In the genomic region with DNA sequence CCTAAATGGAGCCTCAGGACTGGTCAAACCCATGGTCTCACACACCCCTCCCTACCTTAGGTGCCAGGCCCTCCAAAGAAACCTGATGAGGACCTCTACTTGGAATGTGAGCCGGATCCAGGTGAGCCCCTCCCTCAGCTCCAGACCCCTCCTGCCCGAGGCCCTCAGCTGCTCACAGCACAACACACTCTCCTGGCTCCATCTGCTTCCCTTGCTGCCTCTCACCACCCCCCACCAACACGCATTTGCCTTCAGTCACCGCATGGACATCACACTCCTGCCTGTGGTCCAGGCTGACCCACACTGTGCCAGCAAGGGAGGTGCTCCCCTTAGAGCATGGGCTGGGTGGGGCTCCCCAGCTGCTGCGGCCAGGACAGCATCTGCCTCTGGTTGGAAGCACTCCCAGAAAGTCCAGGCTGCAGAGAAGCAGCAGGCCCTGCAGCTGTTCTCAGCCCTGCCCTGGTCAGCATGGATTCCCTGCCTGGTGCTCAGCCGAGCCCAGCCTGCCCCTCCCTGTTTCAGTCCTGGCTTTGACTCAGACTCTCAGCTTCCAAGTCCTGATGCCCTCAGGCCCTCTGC, we compare ENCODE assay signal across 8 cellular contexts. TPM values are rescaled to one million over a fixed set of nuclear protein-coding genes. Genes with fewer than 3 reads are reported as not detected.
DNase-seq lines count a peak whose midpoint lies in the region; FAIRE-seq and TF ChIP-seq lines count a peak whose summit lies in the region.

No MANE protein-coding gene starts in this region.

- H3K4me2 ChIP-seq in SK-N-SH, result no peak overlapping the region; the same call in 1 of the 2 replicates

- H3K9me3 ChIP-seq in SK-N-SH, result no peaks in the 10 kb centered on the region
- H3K9me3 ChIP-seq in effector memory CD4-positive, alpha-beta T cell (ENCODE audit: control insufficient read depth, low read length), result no peaks in the 10 kb centered on the region

- FAIRE-seq in GM12892 (lab: Jason Lieb, UNC), result no peak

- peak; percentile 95 for DNase-seq in GM04504 (ENCODE audit: low read depth)
- DNase-seq in SK-N-SH, result peak; percentile 91
- DNase-seq in glutamatergic neuron, result peak; percentile 82
- DNase-seq in progenitor cell of endocrine pancreas (ENCODE audit: low spot score, unreplicated experiment), result no peak
- DNase-seq in effector memory CD4-positive, alpha-beta T cell, result no peak
- no peak for DNase-seq in GM20000 (ENCODE audit: low spot score)
- DNase-seq in GM12892 (ENCODE audit: insufficient read length), result no peak
- no peak for DNase-seq in T-helper 2 cell treated with Interferon-gamma antibody and Interleukin-4, amounts not matched to agents 5 μg/mL and 100 μg/mL, for 36 hours (ENCODE audit: low spot score)

- H3K9me3 Mint-ChIP-seq in glutamatergic neuron (ENCODE audit: unreplicated experiment), result peaks cover 12% of the 10 kb centered on the region
- no peaks in the 10 kb centered on the region for H3K9me3 Mint-ChIP-seq in progenitor cell of endocrine pancreas (ENCODE audit: low read depth)
- no peaks in the 10 kb centered on the region for H3K9me3 Mint-ChIP-seq in T-helper 2 cell treated with Interferon-gamma antibody and Interleukin-4, amounts not matched to agents 5 μg/mL and 100 μg/mL, for 36 hours

- no peak overlapping the region for H3K9ac ChIP-seq in SK-N-SH

- peaks cover 6% of the 10 kb centered on the region for H3F3A ChIP-seq in SK-N-SH (replicated peaks; ENCODE audit: insufficient read depth)

- no peaks in the 10 kb centered on the region for H3K36me3 Mint-ChIP-seq in glutamatergic neuron (ENCODE audit: unreplicated experiment)
- no peaks in the 10 kb centered on the region for H3K36me3 Mint-ChIP-seq in progenitor cell of endocrine pancreas (ENCODE audit: insufficient read depth)
- H3K36me3 Mint-ChIP-seq in T-helper 2 cell treated with Interferon-gamma antibody and Interleukin-4, amounts not matched to agents 5 μg/mL and 100 μg/mL, for 36 hours (ENCODE audit: low read depth), result no peaks in the 10 kb centered on the region

- H3K4me3 Mint-ChIP-seq in glutamatergic neuron (ENCODE audit: unreplicated experiment), result peak overlapping the region; percentile 68
- H3K4me3 Mint-ChIP-seq in progenitor cell of endocrine pancreas (ENCODE audit: low read depth), result no peak overlapping the region
- H3K4me3 Mint-ChIP-seq in T-helper 2 cell treated with Interferon-gamma antibody and Interleukin-4, amounts not matched to agents 5 μg/mL and 100 μg/mL, for 36 hours, result no peak overlapping the region

- H3K9me2 ChIP-seq in SK-N-SH, result no peaks in the 10 kb centered on the region

- CTCF ChIA-PET in SK-N-SH (lab: Yijun Ruan, JAX), result interaction anchor here (0.8 to 6.9 kb wide), 10 partner anchors 12 to 507 kb away, joined by 3 to 61 read pairs (median 6); a partner anchor contains a TSS

- TF ChIP-seq RAD21 in SK-N-SH (IDR thresholded peaks at IDR 0.05; ENCODE audit: low read length), result peak; percentile 25

- peaks cover 28% of the 10 kb centered on the region for H3K4me1 Mint-ChIP-seq in glutamatergic neuron (ENCODE audit: low read depth, unreplicated experiment)
- peaks cover 9% of the 10 kb centered on the region for H3K4me1 Mint-ChIP-seq in progenitor cell of endocrine pancreas (ENCODE audit: low read depth)
- H3K4me1 Mint-ChIP-seq in T-helper 2 cell treated with Interferon-gamma antibody and Interleukin-4, amounts not matched to agents 5 μg/mL and 100 μg/mL, for 36 hours (ENCODE audit: low read depth), result peaks cover 17% of the 10 kb centered on the region

- H3K4me1 ChIP-seq in SK-N-SH (ENCODE audit: control insufficient read depth in 1 of 2, insufficient read depth in 2 of 2, low read depth in 1 of 2, low read length in 1 of 2), result peaks cover 14 to 79% of the 10 kb centered on the region in 2 experiments; a peak in 3 of 4 replicates
- peaks cover 14% of the 10 kb centered on the region for H3K4me1 ChIP-seq in effector memory CD4-positive, alpha-beta T cell (ENCODE audit: control insufficient read depth, insufficient read depth, low read length, poor library complexity, severe bottlenecking)

- POLR2A ChIA-PET in SK-N-SH (lab: Yijun Ruan, JAX), result interaction anchor here (0.6 to 3.9 kb wide), 15 partner anchors 12 to 537 kb away, joined by 3 to 85 read pairs (median 4); a partner anchor contains a TSS

- TF ChIP-seq CTCF in SK-N-SH (IDR thresholded peaks at IDR 0.05) (no peak), glutamatergic neuron (IDR thresholded peaks at IDR 0.05; ENCODE audit: partially characterized antibody, unreplicated experiment) (no peak), progenitor cell of endocrine pancreas (IDR thresholded peaks at IDR 0.05; ENCODE audit: unreplicated experiment) (no peak), GM20000 (IDR thresholded peaks at IDR 0.05; ENCODE audit: extremely low read depth, missing control alignments) (no peak)

- H3K27ac Mint-ChIP-seq in glutamatergic neuron (ENCODE audit: unreplicated experiment), result peak overlapping the region; percentile 97
- H3K27ac Mint-ChIP-seq in progenitor cell of endocrine pancreas, result peak overlapping the region; percentile 37
- H3K27ac Mint-ChIP-seq in T-helper 2 cell treated with Interferon-gamma antibody and Interleukin-4, amounts not matched to agents 5 μg/mL and 100 μg/mL, for 36 hours, result no peak overlapping the region

- no peak for TF ChIP-seq POLR2A in GM12892 (IDR thresholded peaks at IDR 0.05; ENCODE audit: low read depth, low read length)

- no peaks in the 10 kb centered on the region for H3K79me2 ChIP-seq in SK-N-SH (ENCODE audit: insufficient read depth)

- H3K36me3 ChIP-seq in SK-N-SH (replicated peaks in 1 of 2; ENCODE audit: control insufficient read depth in 1 of 2, insufficient read depth in 2 of 2, low read length in 1 of 2), result no peaks in the 10 kb centered on the region
- no peaks in the 10 kb centered on the region for H3K36me3 ChIP-seq in effector memory CD4-positive, alpha-beta T cell (ENCODE audit: control insufficient read depth, insufficient read depth, low read length)

- H4K20me1 ChIP-seq in SK-N-SH (ENCODE audit: insufficient read depth), result no peaks in the 10 kb centered on the region

- no peaks in the 10 kb centered on the region for H3K27me3 ChIP-seq in SK-N-SH (ENCODE audit: insufficient read depth)
- no peaks in the 10 kb centered on the region for H3K27me3 ChIP-seq in effector memory CD4-positive, alpha-beta T cell (replicated peaks; ENCODE audit: control insufficient read depth, insufficient read depth, low read length, poor library complexity, severe bottlenecking)

- no peak overlapping the region for H2AFZ ChIP-seq in SK-N-SH (ENCODE audit: low read depth)

- no peak; a peak in 1 of 4 replicates for TF ChIP-seq EP300 in SK-N-SH (IDR thresholded peaks at IDR 0.05; ENCODE audit: borderline replicate concordance in 1 of 2, low read depth in 1 of 2, low read length in 1 of 2)

- H3K27me3 Mint-ChIP-seq in glutamatergic neuron (ENCODE audit: unreplicated experiment) (peaks cover 13% of the 10 kb centered on the region), progenitor cell of endocrine pancreas (no peaks in the 10 kb centered on the region)
- no peaks in the 10 kb centered on the region for H3K27me3 Mint-ChIP-seq in T-helper 2 cell treated with Interferon-gamma antibody and Interleukin-4, amounts not matched to agents 5 μg/mL and 100 μg/mL, for 36 hours (ENCODE audit: low read depth)

- H3K4me3 ChIP-seq in SK-N-SH (ENCODE audit: low read depth in 2 of 2, low read length in 1 of 2), result no peak overlapping the region
- no peak overlapping the region for H3K4me3 ChIP-seq in effector memory CD4-positive, alpha-beta T cell (ENCODE audit: insufficient read depth, low read depth, low read length, poor library complexity, severe bottlenecking)

- WGBS in SK-N-SH (ENCODE audit: low lambda C conversion rate), result 47% methylated on average over 5 of the region's 6 CpGs

- H3K27ac ChIP-seq in SK-N-SH (ENCODE audit: low read depth in 2 of 2, low read length in 1 of 2), result peak overlapping the region in 1 of 2 experiments; percentile 95; a peak in 2 of 4 replicates
- no peak overlapping the region for H3K27ac ChIP-seq in effector memory CD4-positive, alpha-beta T cell (ENCODE audit: insufficient read depth, low read length, poor library complexity, severe bottlenecking)

TF ChIP-seq in SK-N-SH, 30 proteins besides CTCF, POLR2A, EP300 and RAD21 (continues in another document):
- no peak for TF ChIP-seq SIN3A (IDR thresholded peaks at IDR 0.05; ENCODE audit: borderline replicate concordance, low read depth, low read length)
- TF ChIP-seq NFIC (IDR thresholded peaks at IDR 0.05; ENCODE audit: borderline replicate concordance), result peak; percentile 55
- TF ChIP-seq, protein P1, sequence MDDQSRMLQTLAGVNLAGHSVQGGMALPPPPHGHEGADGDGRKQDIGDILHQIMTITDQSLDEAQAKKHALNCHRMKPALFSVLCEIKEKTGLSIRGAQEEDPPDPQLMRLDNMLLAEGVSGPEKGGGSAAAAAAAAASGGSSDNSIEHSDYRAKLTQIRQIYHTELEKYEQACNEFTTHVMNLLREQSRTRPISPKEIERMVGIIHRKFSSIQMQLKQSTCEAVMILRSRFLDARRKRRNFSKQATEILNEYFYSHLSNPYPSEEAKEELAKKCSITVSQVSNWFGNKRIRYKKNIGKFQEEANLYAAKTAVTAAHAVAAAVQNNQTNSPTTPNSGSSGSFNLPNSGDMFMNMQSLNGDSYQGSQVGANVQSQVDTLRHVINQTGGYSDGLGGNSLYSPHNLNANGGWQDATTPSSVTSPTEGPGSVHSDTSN (IDR thresholded peaks at IDR 0.05), result no peak
- TF ChIP-seq FOXJ3 (CRISPR knock-in tag; IDR thresholded peaks at IDR 0.05), result no peak; the same call in 1 of the 2 replicates
- TF ChIP-seq MEF2A (IDR thresholded peaks at IDR 0.05; ENCODE audit: borderline replicate concordance, low read depth), result no peak
- TF ChIP-seq RCOR1 (IDR thresholded peaks at IDR 0.05; ENCODE audit: low read length), result peak; percentile 78
- TF ChIP-seq TAF1 (IDR thresholded peaks at IDR 0.05; ENCODE audit: borderline replicate concordance, low read depth, low read length), result no peak
- TF ChIP-seq FOSL2 (IDR thresholded peaks at IDR 0.05; ENCODE audit: borderline replicate concordance, low read depth), result no peak
- TF ChIP-seq POLR2AphosphoS5 (IDR thresholded peaks at IDR 0.05; ENCODE audit: low read depth, low read length), result 0 out of 2 replicates have a peak, but pooled peaks have one; percentile 30
- TF ChIP-seq FOXM1 (IDR thresholded peaks at IDR 0.05; ENCODE audit: low read depth), result no peak
- peak; percentile 87 for TF ChIP-seq TCF12 (IDR thresholded peaks at IDR 0.05)

RNA-seq across cellular contexts. Expression of a gene that starts 15.1 kb away (rescaled TPM):
- 0.33 and 0.42 TPM in 2 replicates for polyA plus RNA-seq in SK-N-SH (2012; rRNA removed)
- polyA plus RNA-seq in SK-N-SH (2012; cell fraction: cytosol; rRNA removed), result 0.21 and 0.42 TPM in 2 replicates
- polyA plus RNA-seq in SK-N-SH (2012; cell fraction: nucleus; rRNA removed), result 1.9 and 2.3 TPM in 2 replicates
- total RNA-seq in glutamatergic neuron (ENCODE audit: unreplicated experiment) (0.64 TPM), progenitor cell of endocrine pancreas (0.29 and 0.71 TPM in 2 replicates)
- not detected for polyA plus RNA-seq in GM12892 (2012; ENCODE audit: missing spikeins)

RNA-seq across cellular contexts. Expression of a gene that starts 23.4 kb away (rescaled TPM):
- polyA plus RNA-seq in SK-N-SH (2012; rRNA removed), result 1.2 and 1.3 TPM in 2 replicates
- polyA plus RNA-seq in SK-N-SH (2012; cell fraction: cytosol; rRNA removed), result 0.94 and 1.5 TPM in 2 replicates
- polyA plus RNA-seq in SK-N-SH (2012; cell fraction: nucleus; rRNA removed), result 1.4 and 2.0 TPM in 2 replicates
- total RNA-seq in glutamatergic neuron (ENCODE audit: unreplicated experiment) (15.5 TPM), progenitor cell of endocrine pancreas (56.1 and 56.5 TPM in 2 replicates)
- polyA plus RNA-seq in GM12892 (2012; ENCODE audit: missing spikeins), result 108 TPM

Comparison
In these comparisons a context has a peak if more than half of its experiments do, and no peak if none do; other contexts are left out.
1. DNase-seq: peak in GM04504 (single experiment), SK-N-SH (single experiment) and glutamatergic neuron (single experiment); none in progenitor cell of endocrine pancreas (single experiment), effector memory CD4-positive, alpha-beta T cell (0 of 3), GM20000 (single experiment), GM12892 (single experiment) and T-helper 2 cell treated with Interferon-gamma antibody and Interleukin-4, amounts not matched to agents 5 μg/mL and 100 μg/mL, for 36 hours (single experiment).